Comparison of ENCODE assay signal across 8 cellular contexts in genomic region chr11:64204464-64204989, GRCh38. TPM values are rescaled to one million over a fixed set of nuclear protein-coding genes. Genes with fewer than 3 reads are reported as not detected.
A peak's percentile ranks its signal among the peaks of the same experiment; 100 is the strongest.
DNase-seq lines count a peak whose midpoint lies in the region; ATAC-seq and TF ChIP-seq lines count a peak whose summit lies in the region.

No MANE protein-coding gene starts in this region.

- no peak for TF ChIP-seq POLR2A in uterus (IDR thresholded peaks at IDR 0.05)

- H3K9me2 ChIP-seq in SK-N-SH, result no peaks in the 10 kb centered on the region

- no peaks in the 10 kb centered on the region; the same call in 1 of the 2 replicates for H3K79me2 ChIP-seq in SK-N-SH (ENCODE audit: insufficient read depth)
- H3K79me2 ChIP-seq in trophoblast cell (ENCODE audit: control insufficient read depth, insufficient read depth, low read length, poor library complexity), result no peaks in the 10 kb centered on the region

- peaks cover 9% of the 10 kb centered on the region for H4K20me1 ChIP-seq in SK-N-SH (ENCODE audit: insufficient read depth)

- H3K36me3 ChIP-seq in SK-N-SH (replicated peaks in 1 of 2; ENCODE audit: control insufficient read depth in 1 of 2, insufficient read depth in 2 of 2, low read length in 1 of 2), result peaks cover 39 to 47% of the 10 kb centered on the region in 2 experiments
- peaks cover 60 to 76% of the 10 kb centered on the region in 2 experiments for H3K36me3 ChIP-seq in trophoblast cell (ENCODE audit: control insufficient read depth in 1 of 2, insufficient read depth in 2 of 2, low read length in 2 of 2)
- no peaks in the 10 kb centered on the region for H3K36me3 ChIP-seq in uterus

- TF ChIP-seq EP300 in SK-N-SH (IDR thresholded peaks at IDR 0.05; ENCODE audit: borderline replicate concordance in 1 of 2, low read depth in 1 of 2, low read length in 1 of 2), result no peak

- H2AFZ ChIP-seq in SK-N-SH (ENCODE audit: low read depth) (no peak overlapping the region), trophoblast cell (ENCODE audit: insufficient read depth, low read length, poor library complexity) (no peak overlapping the region)

- H4K12ac ChIP-seq in trophoblast cell (ENCODE audit: low read depth, low read length), result no peak overlapping the region

- CTCF ChIA-PET in SK-N-SH (lab: Yijun Ruan, JAX), result interaction anchor here (0.6 to 5.3 kb wide), 21 partner anchors 9 to 98 kb away, joined by 3 to 52 read pairs (median 6); partner anchors contain the start of genes CATSPERZ, NUDT22, PLCB3 and STIP1

- H3K9me3 ChIP-seq in SK-N-SH, result no peaks in the 10 kb centered on the region
- no peaks in the 10 kb centered on the region for H3K9me3 ChIP-seq in trophoblast cell (ENCODE audit: insufficient read depth, low read depth, low read length)
- H3K9me3 ChIP-seq in uterus, result no peaks in the 10 kb centered on the region

- intact Hi-C loops in uterus (cut with DNase I; ENCODE audit: low total_unique reads), result no loop called here

- H3K4me1 ChIP-seq in SK-N-SH (ENCODE audit: control insufficient read depth in 1 of 2, insufficient read depth in 2 of 2, low read depth in 1 of 2, low read length in 1 of 2) (peaks cover 4 to 27% of the 10 kb centered on the region in 2 experiments; a peak in 3 of 4 replicates), trophoblast cell (ENCODE audit: control insufficient read depth in 1 of 2, insufficient read depth in 2 of 2, low read length in 2 of 2) (peaks cover 0 to 7% of the 10 kb centered on the region in 2 experiments), uterus (no peaks in the 10 kb centered on the region)

- H3K4ac ChIP-seq in trophoblast cell (ENCODE audit: low read depth, low read length), result no peak overlapping the region

- no peak overlapping the region for H3K14ac ChIP-seq in trophoblast cell (ENCODE audit: low read length)

- no peak for ATAC-seq in GM18873 (IDR thresholded peaks at IDR 0.05; ENCODE audit: low FRiP score, unreplicated experiment)

- H3F3A ChIP-seq in SK-N-SH (replicated peaks; ENCODE audit: insufficient read depth), result peaks cover 30% of the 10 kb centered on the region

- no peak overlapping the region for H3K9ac ChIP-seq in SK-N-SH
- H3K9ac ChIP-seq in trophoblast cell (ENCODE audit: low read length), result no peak overlapping the region

- no peak overlapping the region for H2BK5ac ChIP-seq in trophoblast cell (ENCODE audit: low read depth, low read length, poor library complexity)

- peak; percentile 84 for TF ChIP-seq RAD21 in SK-N-SH (IDR thresholded peaks at IDR 0.05; ENCODE audit: low read length)

- peak overlapping the region in 1 of 2 experiments; percentile 6; a peak in 1 of 4 replicates for H3K27ac ChIP-seq in SK-N-SH (ENCODE audit: low read depth in 2 of 2, low read length in 1 of 2)
- H3K27ac ChIP-seq in trophoblast cell (ENCODE audit: low read depth, low read length), result no peak overlapping the region
- H3K27ac ChIP-seq in uterus, result peak overlapping the region in 1 of 2 donors; percentile 28

- DNase-seq in ELF-1 (ENCODE audit: low read depth, low spot score), result peak; percentile 75
- peak; percentile 85 for DNase-seq in NCI-H1105 treated with DMSO at 0.1 percent for 48 hours (lab: John Stamatoyannopoulos, UW)
- DNase-seq in SK-N-SH, result peak; percentile 89
- peak; percentile 79 for DNase-seq in activated naive CD4-positive, alpha-beta T cell treated with anti-CD3 and anti-CD28 coated beads, Interleukin-2, amount 50 U/mL, for 16 hours
- DNase-seq in glomerular endothelial cell (ENCODE audit: extremely low read depth, low read depth, low spot score), result peak; percentile 70
- DNase-seq in trophoblast cell, result peak; percentile 51 to 69
- DNase-seq in uterus, result peak; percentile 86 to 88

- no peak overlapping the region for H3K23ac ChIP-seq in trophoblast cell (ENCODE audit: low read length)

- H3K4me3 ChIP-seq in SK-N-SH (ENCODE audit: low read depth in 2 of 2, low read length in 1 of 2) (no peak overlapping the region), trophoblast cell (ENCODE audit: low read depth, low read length) (no peak overlapping the region), uterus (no peak overlapping the region)

- no peak overlapping the region for H2BK12ac ChIP-seq in trophoblast cell (ENCODE audit: low read length)

- H3K18ac ChIP-seq in trophoblast cell (ENCODE audit: low read length), result no peak overlapping the region

- H3K27me3 ChIP-seq in SK-N-SH (ENCODE audit: insufficient read depth) (no peaks in the 10 kb centered on the region), trophoblast cell (ENCODE audit: insufficient read depth, low read length) (no peaks in the 10 kb centered on the region), uterus (no peaks in the 10 kb centered on the region)

- no peak overlapping the region for H2AK5ac ChIP-seq in trophoblast cell (ENCODE audit: low read length)

- no peak overlapping the region for H3K4me2 ChIP-seq in SK-N-SH
- H3K4me2 ChIP-seq in trophoblast cell (ENCODE audit: low read length), result no peak overlapping the region

- H3K79me1 ChIP-seq in trophoblast cell (ENCODE audit: low read length), result no peaks in the 10 kb centered on the region

- POLR2A ChIA-PET in SK-N-SH (lab: Yijun Ruan, JAX), result interaction anchor here (0.6 to 2.0 kb wide), 7 partner anchors 8 to 100 kb away, joined by 3 to 5 read pairs (median 4); partner anchors contain the start of gene NUDT22

- no peak overlapping the region for H4K8ac ChIP-seq in trophoblast cell (ENCODE audit: low read depth, low read length)

- WGBS in SK-N-SH (ENCODE audit: low lambda C conversion rate), result 44% methylated on average over 7 of the region's 7 CpGs
- WGBS in trophoblast cell (ENCODE audit: extremely low coverage, insufficient coverage, insufficient read length), result no CpG with 5 or more reads among the region's 7 CpGs

- no peak overlapping the region for H4K91ac ChIP-seq in trophoblast cell (ENCODE audit: low read depth, low read length)

- TF ChIP-seq CTCF in SK-N-SH (IDR thresholded peaks at IDR 0.05) (peak; percentile 85), uterus (IDR thresholded peaks at IDR 0.05) (peak; percentile 72 to 87 (median 78))

- no peak overlapping the region for H2BK120ac ChIP-seq in trophoblast cell (ENCODE audit: insufficient read depth, low read length, poor library complexity)

TF ChIP-seq in SK-N-SH, 30 proteins besides CTCF, POLR2A, EP300 and RAD21:
- TF ChIP-seq SIN3A (IDR thresholded peaks at IDR 0.05; ENCODE audit: borderline replicate concordance, low read depth, low read length), result peak; percentile 79; the same call in 1 of the 2 replicates
- peak; percentile 96 for TF ChIP-seq NFIC (IDR thresholded peaks at IDR 0.05; ENCODE audit: borderline replicate concordance)
- TF ChIP-seq JUND (IDR thresholded peaks at IDR 0.05), result no peak
- TF ChIP-seq FOXM1 (IDR thresholded peaks at IDR 0.05; ENCODE audit: low read depth), result no peak
- peak; percentile 72 for TF ChIP-seq SMC3 (IDR thresholded peaks at IDR 0.05; ENCODE audit: low read depth, low read length)
- TF ChIP-seq NRF1 (IDR thresholded peaks at IDR 0.05; ENCODE audit: low read depth, low read length), result no peak
- peak; percentile 19 for TF ChIP-seq CHD2 (IDR thresholded peaks at IDR 0.05; ENCODE audit: low read length, partially characterized antibody)
- TF ChIP-seq PBX3 (IDR thresholded peaks at IDR 0.05), result no peak
- TF ChIP-seq POLR2AphosphoS5 (IDR thresholded peaks at IDR 0.05; ENCODE audit: low read depth, low read length), result peak; percentile 66; the same call in 1 of the 2 replicates
- no peak for TF ChIP-seq EZH2phosphoT487 (IDR thresholded peaks at IDR 0.05; ENCODE audit: borderline replicate concordance, low read depth)
- peak; percentile 33; the same call in 1 of the 2 replicates for TF ChIP-seq TCF12 (IDR thresholded peaks at IDR 0.05)
- 0 out of 2 replicates have a peak, but pooled peaks have one; percentile 18 for TF ChIP-seq RCOR1 (IDR thresholded peaks at IDR 0.05; ENCODE audit: low read length)

RNA-seq across cellular contexts. Expression of gene FERMT3, which starts 2.0 kb away (rescaled TPM):
- polyA plus RNA-seq in SK-N-SH (2012; rRNA removed), result 1.2 and 1.4 TPM in 2 replicates
- 0.19 and 0.31 TPM in 2 replicates for polyA plus RNA-seq in SK-N-SH (2012; cell fraction: cytosol; rRNA removed)
- polyA plus RNA-seq in SK-N-SH (2012; cell fraction: nucleus; rRNA removed), result 5.5 and 7.4 TPM in 2 replicates
- total RNA-seq in glomerular endothelial cell, result 31.7 and 38.9 TPM in 2 replicates
- 1.0 and 1.2 TPM in 2 replicates for polyA plus RNA-seq in trophoblast cell (2013)
- total RNA-seq in uterus, result 10 to 100 TPM in 2 of 4 donors, 1 to 10 TPM in 2; 3.1 to 50.3 (median 9.3) TPM

RNA-seq across cellular contexts. Expression of gene STIP1, which starts 18.6 kb away (rescaled TPM):
- polyA plus RNA-seq in SK-N-SH (2012; rRNA removed), result 163 TPM in 2 replicates
- polyA plus RNA-seq in SK-N-SH (2012; cell fraction: cytosol; rRNA removed), result 133 and 154 TPM in 2 replicates
- 146 and 203 TPM in 2 replicates for polyA plus RNA-seq in SK-N-SH (2012; cell fraction: nucleus; rRNA removed)
- total RNA-seq in glomerular endothelial cell (199 and 219 TPM in 2 replicates), uterus (100 to 1,000 TPM in 1 of 4 donors, 10 to 100 TPM in 3; 20.9 to 101 (median 83.8) TPM)
- polyA plus RNA-seq in trophoblast cell (2013), result 192 TPM in 2 replicates

RNA-seq across cellular contexts. Expression of gene TRPT1, which starts 21.5 kb away (rescaled TPM):
- 61.5 and 62.4 TPM in 2 replicates for polyA plus RNA-seq in SK-N-SH (2012; rRNA removed)
- polyA plus RNA-seq in SK-N-SH (2012; cell fraction: cytosol; rRNA removed), result 31.0 and 39.9 TPM in 2 replicates
- 222 and 331 TPM in 2 replicates for polyA plus RNA-seq in SK-N-SH (2012; cell fraction: nucleus; rRNA removed)
- total RNA-seq in glomerular endothelial cell, result 39.7 and 47.4 TPM in 2 replicates
- 49.3 and 50.0 TPM in 2 replicates for polyA plus RNA-seq in trophoblast cell (2013)
- 10 to 100 TPM in 3 of 4 donors, 1 to 10 TPM in 1; 7.2 to 42.9 (median 18.7) TPM for total RNA-seq in uterus

RNA-seq across cellular contexts. Expression of gene NUDT22, which starts 21.5 kb away (rescaled TPM):
- 72.7 and 74.0 TPM in 2 replicates for polyA plus RNA-seq in SK-N-SH (2012; rRNA removed)
- 31.3 and 42.6 TPM in 2 replicates for polyA plus RNA-seq in SK-N-SH (2012; cell fraction: cytosol; rRNA removed)
- 150 and 256 TPM in 2 replicates for polyA plus RNA-seq in SK-N-SH (2012; cell fraction: nucleus; rRNA removed)
- total RNA-seq in glomerular endothelial cell (50.7 and 53.5 TPM in 2 replicates), uterus (10 to 100 TPM; 10.8 to 44.9 (median 34.0) TPM)
- polyA plus RNA-seq in trophoblast cell (2013), result 49.2 and 52.1 TPM in 2 replicates

RNA-seq across cellular contexts. Expression of gene DNAJC4, which starts 25.8 kb away (rescaled TPM):
- polyA plus RNA-seq in SK-N-SH (2012; rRNA removed), result 46.9 and 52.1 TPM in 2 replicates
- polyA plus RNA-seq in SK-N-SH (2012; cell fraction: cytosol; rRNA removed), result 18.5 and 31.6 TPM in 2 replicates
- polyA plus RNA-seq in SK-N-SH (2012; cell fraction: nucleus; rRNA removed), result 68.2 and 78.5 TPM in 2 replicates
- total RNA-seq in glomerular endothelial cell, result 19.1 and 27.2 TPM in 2 replicates
- polyA plus RNA-seq in trophoblast cell (2013), result 32.7 and 35.1 TPM in 2 replicates
- total RNA-seq in uterus, result 10 to 100 TPM in 2 of 4 donors, 1 to 10 TPM in 1, not detected in 1; 7.9 to 28.6 (median 16.6) TPM
